In genomic region chr18:54119524-54120019, GRCh38 we compare ENCODE assay signal across 8 cellular contexts.
A peak's percentile ranks its signal among the peaks of the same experiment; 100 is the strongest.
DNase-seq lines count a peak whose midpoint lies in the region; ATAC-seq, FAIRE-seq and TF ChIP-seq lines count a peak whose summit lies in the region.

No MANE protein-coding gene starts in this region.

- POLR2A ChIA-PET in BJ (lab: Charles Lee) = no interaction called here

- ATAC-seq in GM18499 (IDR thresholded peaks at IDR 0.05; ENCODE audit: insufficient read depth, unreplicated experiment) (peak; percentile 88), HG02763 (IDR thresholded peaks at IDR 0.05; ENCODE audit: unreplicated experiment) (peak; percentile 93)

- CTCF ChIA-PET in BJ (lab: Yijun Ruan, JAX) = interaction anchor here (0.6 to 2.6 kb wide), 16 partner anchors 8 to 552 kb away, joined by 3 to 31 read pairs (median 4); no protein-coding TSS in a partner anchor

- H3K27me3 ChIP-seq in BJ (ENCODE audit: control insufficient read depth, insufficient read depth, low read length) = no peaks in the 10 kb centered on the region

- peak; percentile 81 for TF ChIP-seq CTCF in BJ (IDR thresholded peaks at IDR 0.05; ENCODE audit: insufficient read depth, low read depth, low read length)

- no peak overlapping the region for H3K4me3 ChIP-seq in BJ (ENCODE audit: low read depth, low read length)

- no peak for DNase-seq in BJ (ENCODE audit: low read depth)
- peak; percentile 19 for DNase-seq in NCI-H1048 (lab: John Stamatoyannopoulos, UW)
- DNase-seq in SKM-1 (lab: John Stamatoyannopoulos, UW; ENCODE audit: unreplicated experiment) = peak; percentile 63
- peak; percentile 66 for DNase-seq in middle frontal gyrus (ENCODE audit: extremely low spot score, low spot score)
- no peak for DNase-seq in activated effector memory CD4-positive, alpha-beta T cell treated with Interleukin-2 at 50 U/mL for 16 hours

- H3K36me3 ChIP-seq in BJ (ENCODE audit: control insufficient read depth, insufficient read depth, low read length) = no peaks in the 10 kb centered on the region

- peak; percentile 88 for FAIRE-seq in endometrium (lab: Jason Lieb, UNC)

Comparison
In these comparisons a context has a peak if more than half of its experiments do, and no peak if none do; other contexts are left out.
1. DNase-seq: peak in NCI-H1048 (single experiment), SKM-1 (single experiment) and middle frontal gyrus (single experiment); none in BJ (single experiment) and activated effector memory CD4-positive, alpha-beta T cell treated with Interleukin-2 at 50 U/mL for 16 hours (single experiment).